8 cellular contexts compared by ENCODE assay signal in the genomic region with DNA sequence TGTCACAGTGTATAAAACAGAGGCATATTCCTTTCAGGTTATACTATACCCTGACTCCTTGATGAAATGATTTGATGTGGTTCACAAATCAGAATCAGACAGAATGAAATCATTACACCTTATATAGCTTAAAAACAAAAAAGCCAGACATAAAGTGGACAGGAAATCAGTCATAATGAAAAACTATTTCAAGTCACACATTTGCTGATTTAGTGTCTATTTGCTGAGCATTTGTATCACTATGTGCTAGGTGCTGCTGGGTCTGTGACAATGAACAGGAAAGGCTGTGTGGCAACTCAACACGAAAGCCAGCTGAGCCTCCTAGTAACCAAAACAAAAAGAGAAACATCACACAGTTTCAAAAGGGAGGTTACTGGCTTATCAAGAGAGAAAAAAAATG.
A peak's percentile ranks its signal among the peaks of the same experiment; 100 is the strongest.
DNase-seq lines count a peak whose midpoint lies in the region; ATAC-seq and TF ChIP-seq lines count a peak whose summit lies in the region.

No MANE protein-coding gene starts in this region.

- peak overlapping the region; percentile 43 for H2AFZ ChIP-seq in SU-DHL-6 (ENCODE audit: low read depth, low read length, severe bottlenecking)

- no peak overlapping the region for H3K27ac ChIP-seq in SU-DHL-6 (ENCODE audit: low read depth, low read length)

- no peaks in the 10 kb centered on the region for H4K20me1 ChIP-seq in SU-DHL-6 (ENCODE audit: low read depth, low read length)

- H3K4me2 ChIP-seq in SU-DHL-6 (ENCODE audit: low read depth, low read length, poor library complexity, severe bottlenecking): no peak overlapping the region

- intact Hi-C loops in Right ventricle myocardium inferior (cut with DNase I) (loop anchor here (10.0 kb wide), 1 partner anchor 98 kb away; no protein-coding TSS in a partner anchor), cardiac septum (cut with DNase I) (loop anchor here (5.0 kb wide), 1 partner anchor 74 kb away; no protein-coding TSS in a partner anchor)

- no peaks in the 10 kb centered on the region for H3K36me3 ChIP-seq in SU-DHL-6 (ENCODE audit: low read length)

- no peaks in the 10 kb centered on the region for H3K27me3 ChIP-seq in SU-DHL-6 (ENCODE audit: low read length)

- H3K4me3 ChIP-seq in SU-DHL-6 (ENCODE audit: insufficient read depth, low read length, poor library complexity, severe bottlenecking): no peak overlapping the region

- H3K9me2 ChIP-seq in SU-DHL-6 (replicated peaks; ENCODE audit: insufficient read depth, low read length): no peaks in the 10 kb centered on the region

- no peaks in the 10 kb centered on the region for H3K9me3 ChIP-seq in SU-DHL-6 (ENCODE audit: insufficient read depth, low read length)

- H3F3A ChIP-seq in SU-DHL-6 (ENCODE audit: insufficient read depth): no peaks in the 10 kb centered on the region

- no peak for DNase-seq in Right ventricle myocardium inferior (ENCODE audit: missing footprints)
- DNase-seq in cardiac septum (ENCODE audit: low spot score): no peak
- DNase-seq in kidney tubule cell (ENCODE audit: low spot score): peak; percentile 71
- no peak for DNase-seq in AML-193 (lab: John Stamatoyannopoulos, UW)
- no peak for DNase-seq in iPS-NIHi7 (ENCODE audit: extremely low spot score)
- no peak for DNase-seq in nucleus accumbens (lab: John Stamatoyannopoulos, UW)

- ATAC-seq in Right ventricle myocardium inferior (peak; percentile 75), HG03025 (IDR thresholded peaks at IDR 0.05; ENCODE audit: low FRiP score, unreplicated experiment) (peak; percentile 97)

- TF ChIP-seq CTCF in SU-DHL-6 (IDR thresholded peaks at IDR 0.05; ENCODE audit: insufficient read depth, low read length, poor library complexity, severe bottlenecking): no peak

- no peaks in the 10 kb centered on the region for H3K79me2 ChIP-seq in SU-DHL-6 (ENCODE audit: insufficient read depth, low read length)

- no peak overlapping the region for H3K9ac ChIP-seq in SU-DHL-6 (ENCODE audit: low read length)
